In genomic region chr3:14803101-14803980, GRCh38 we compare ENCODE assay signal across 9 cellular contexts. TPM values are rescaled to one million over a fixed set of nuclear protein-coding genes. Genes with fewer than 3 reads are reported as not detected.
DNase-seq lines count a peak whose midpoint lies in the region; FAIRE-seq and TF ChIP-seq lines count a peak whose summit lies in the region.
"Had no signal": no experiment of that assay in that cellular context is flagged by ENCODE, and none has a peak within 500 bp of the region (broad histone marks: within the 10 kb centered on the region; RNA-seq: fewer than 3 reads in every experiment).

No MANE protein-coding gene starts in this region.

- H3K36me3 ChIP-seq in left ventricle myocardium inferior: no peaks in the 10 kb centered on the region

- peak; percentile 74 for DNase-seq in H4 (ENCODE audit: low spot score)
- no peak for DNase-seq in T-helper 2 cell treated with Interferon-gamma antibody and Interleukin-4, amounts not matched to agents 5 μg/mL and 100 μg/mL, for 36 hours (ENCODE audit: low spot score)
- peak; percentile 28 for DNase-seq in left ventricle myocardium inferior
- DNase-seq in RCC 7860 (ENCODE audit: low spot score): no peak
- no peak for DNase-seq in retina
- DNase-seq in SHP77 treated with DMSO at 0.1 percent for 48 hours (lab: John Stamatoyannopoulos, UW): no peak
- DNase-seq: effector CD4-positive, alpha-beta T cell; NCI-H2029 had no signal

- H3K27ac Mint-ChIP-seq in T-helper 2 cell treated with Interferon-gamma antibody and Interleukin-4, amounts not matched to agents 5 μg/mL and 100 μg/mL, for 36 hours: peak overlapping the region; percentile 65

- TF ChIP-seq CTCF in left ventricle myocardium inferior (IDR thresholded peaks at IDR 0.05; ENCODE audit: borderline replicate concordance): peak; percentile 14

- peaks cover 20% of the 10 kb centered on the region for H3K4me1 Mint-ChIP-seq in T-helper 2 cell treated with Interferon-gamma antibody and Interleukin-4, amounts not matched to agents 5 μg/mL and 100 μg/mL, for 36 hours (ENCODE audit: low read depth)

- no peak for FAIRE-seq in RCC 7860 (lab: Jason Lieb, UNC)

- H3K9me3 Mint-ChIP-seq in T-helper 2 cell treated with Interferon-gamma antibody and Interleukin-4, amounts not matched to agents 5 μg/mL and 100 μg/mL, for 36 hours: no peaks in the 10 kb centered on the region

- H3K36me3 Mint-ChIP-seq in T-helper 2 cell treated with Interferon-gamma antibody and Interleukin-4, amounts not matched to agents 5 μg/mL and 100 μg/mL, for 36 hours (ENCODE audit: low read depth): no peaks in the 10 kb centered on the region

- H3K4me3 ChIP-seq in left ventricle myocardium inferior (peak overlapping the region; percentile 23), skin epidermis (no peak overlapping the region)

- H3K4me3 Mint-ChIP-seq in T-helper 2 cell treated with Interferon-gamma antibody and Interleukin-4, amounts not matched to agents 5 μg/mL and 100 μg/mL, for 36 hours: no peak overlapping the region

- H3K27me3 ChIP-seq in left ventricle myocardium inferior (ENCODE audit: low read depth): peaks cover 39% of the 10 kb centered on the region

- H3K9me3 ChIP-seq in left ventricle myocardium inferior (replicated peaks): no peaks in the 10 kb centered on the region

- H3K27me3 Mint-ChIP-seq in T-helper 2 cell treated with Interferon-gamma antibody and Interleukin-4, amounts not matched to agents 5 μg/mL and 100 μg/mL, for 36 hours (ENCODE audit: low read depth): peaks cover 26% of the 10 kb centered on the region

- H3K27ac ChIP-seq in left ventricle myocardium inferior (replicated peaks) (peak overlapping the region; percentile 84), skin epidermis (peak overlapping the region in 12 of 21 experiments; percentile 8 to 88 (median 53))

- intact Hi-C loops in left ventricle myocardium inferior (cut with micrococcal nuclease): no loop called here

- peaks cover 55% of the 10 kb centered on the region for H3K4me1 ChIP-seq in left ventricle myocardium inferior

RNA-seq across cellular contexts. Expression of gene FGD5, which starts 15.4 kb away (rescaled TPM):
- 0.17 TPM in 1 of 2 replicates, not detected in the other for total RNA-seq in H4 (2014; rRNA removed; shearing (Covaris generic))
- total RNA-seq in left ventricle myocardium inferior: 13.9 TPM

Comparison
In these comparisons a context has a peak if more than half of its experiments do, and no peak if none do; other contexts are left out.
1. DNase-seq: peak in H4 (single experiment) and left ventricle myocardium inferior (single experiment); none in T-helper 2 cell treated with Interferon-gamma antibody and Interleukin-4, amounts not matched to agents 5 μg/mL and 100 μg/mL, for 36 hours (single experiment), RCC 7860 (single experiment), retina (single experiment) and SHP77 treated with DMSO at 0.1 percent for 48 hours (single experiment).
2. RNA of gene FGD5, which starts 15.4 kb away (total RNA-seq): 13.9 TPM in left ventricle myocardium inferior (single experiment); 0.17 TPM in H4; every median in the first group is over 10 times any median in the second.